Comparison of ENCODE assay signal across 8 cellular contexts in genomic region chr22:41094036-41094435, GRCh38. TPM values are rescaled to one million over a fixed set of nuclear protein-coding genes. Genes with fewer than 3 reads are reported as not detected.
DNase-seq lines count a peak whose midpoint lies in the region; ATAC-seq and TF ChIP-seq lines count a peak whose summit lies in the region.

No MANE protein-coding gene starts in this region.

- peaks cover 16% of the 10 kb centered on the region for H3K4me1 ChIP-seq in iPS-18a (ENCODE audit: control insufficient read depth, low read depth, low read length)

- no peaks in the 10 kb centered on the region for H3K9me3 Mint-ChIP-seq in activated T-helper 17 cell treated with anti-CD3 and anti-CD28 coated beads, Interleukin-2, amount 50 U/mL, for 72 hours
- H3K9me3 Mint-ChIP-seq in stimulated activated memory B cell treated with anti-CD40 and anti-IgM and Interleukin-4, amounts not matched to agents 10 μg/mL and 1 μg/mL and 100 μg/mL, for 72 hours: no peaks in the 10 kb centered on the region

- peak overlapping the region; percentile 97 for H3K4me3 Mint-ChIP-seq in activated T-helper 17 cell treated with anti-CD3 and anti-CD28 coated beads, Interleukin-2, amount 50 U/mL, for 72 hours
- peak overlapping the region; percentile 100 for H3K4me3 Mint-ChIP-seq in stimulated activated memory B cell treated with anti-CD40 and anti-IgM and Interleukin-4, amounts not matched to agents 10 μg/mL and 1 μg/mL and 100 μg/mL, for 72 hours

- H3K27me3 ChIP-seq in iPS-18a (ENCODE audit: control insufficient read depth, insufficient read depth, low read length): no peaks in the 10 kb centered on the region

- no peak for TF ChIP-seq CTCF in LNCaP clone FGC (IDR thresholded peaks at IDR 0.05; ENCODE audit: control insufficient read depth, extremely low read depth, insufficient read depth)

- H3K4me3 ChIP-seq in LNCaP clone FGC (ENCODE audit: low read depth, low read length) (peak overlapping the region; percentile 70), iPS-18a (ENCODE audit: low read length) (peak overlapping the region; percentile 90)

- H3K27ac Mint-ChIP-seq in activated T-helper 17 cell treated with anti-CD3 and anti-CD28 coated beads, Interleukin-2, amount 50 U/mL, for 72 hours: peak overlapping the region; percentile 97
- peak overlapping the region; percentile 98 for H3K27ac Mint-ChIP-seq in stimulated activated memory B cell treated with anti-CD40 and anti-IgM and Interleukin-4, amounts not matched to agents 10 μg/mL and 1 μg/mL and 100 μg/mL, for 72 hours

- no peak for ATAC-seq in activated T-helper 17 cell treated with anti-CD3 and anti-CD28 coated beads, Interleukin-2, amount 50 U/mL, for 72 hours (replicated peaks)
- ATAC-seq in stimulated activated memory B cell treated with anti-CD40 and anti-IgM and Interleukin-4, amounts not matched to agents 10 μg/mL and 1 μg/mL and 100 μg/mL, for 72 hours: no peak
- ATAC-seq in HG02938 (IDR thresholded peaks at IDR 0.05; ENCODE audit: unreplicated experiment): no peak

- DNase-seq in NCI-H2107 treated with DMSO at 0.1 percent for 48 hours (lab: John Stamatoyannopoulos, UW; ENCODE audit: unreplicated experiment) (peak; percentile 3), NCI-H2107 (lab: John Stamatoyannopoulos, UW) (no peak), LNCaP clone FGC (ENCODE audit: low read depth) (no peak)
- DNase-seq in activated effector memory CD4-positive, alpha-beta T cell treated with anti-CD3 and anti-CD28 coated beads, Interleukin-2, amount 50 U/mL, for 16 hours: no peak

- H3K9me3 ChIP-seq in iPS-18a (ENCODE audit: control insufficient read depth, low read depth, low read length): no peaks in the 10 kb centered on the region

- peak overlapping the region; percentile 96 for H3K9ac ChIP-seq in iPS-18a (ENCODE audit: low read length)

- peaks cover 5% of the 10 kb centered on the region for H3K36me3 ChIP-seq in iPS-18a (ENCODE audit: control insufficient read depth, low read depth, low read length)

- H3K4me1 Mint-ChIP-seq in activated T-helper 17 cell treated with anti-CD3 and anti-CD28 coated beads, Interleukin-2, amount 50 U/mL, for 72 hours: peaks cover 33% of the 10 kb centered on the region
- peaks cover 54% of the 10 kb centered on the region for H3K4me1 Mint-ChIP-seq in stimulated activated memory B cell treated with anti-CD40 and anti-IgM and Interleukin-4, amounts not matched to agents 10 μg/mL and 1 μg/mL and 100 μg/mL, for 72 hours

- H3K27me3 Mint-ChIP-seq in activated T-helper 17 cell treated with anti-CD3 and anti-CD28 coated beads, Interleukin-2, amount 50 U/mL, for 72 hours: no peaks in the 10 kb centered on the region
- H3K27me3 Mint-ChIP-seq in stimulated activated memory B cell treated with anti-CD40 and anti-IgM and Interleukin-4, amounts not matched to agents 10 μg/mL and 1 μg/mL and 100 μg/mL, for 72 hours: no peaks in the 10 kb centered on the region

- no peak overlapping the region for H3K27ac ChIP-seq in iPS-18a (ENCODE audit: low read length)

- H3K36me3 Mint-ChIP-seq in activated T-helper 17 cell treated with anti-CD3 and anti-CD28 coated beads, Interleukin-2, amount 50 U/mL, for 72 hours (ENCODE audit: low read depth): peaks cover 63% of the 10 kb centered on the region
- peaks cover 32% of the 10 kb centered on the region for H3K36me3 Mint-ChIP-seq in stimulated activated memory B cell treated with anti-CD40 and anti-IgM and Interleukin-4, amounts not matched to agents 10 μg/mL and 1 μg/mL and 100 μg/mL, for 72 hours

RNA-seq across cellular contexts. Expression of gene EP300, which starts 1.6 kb away (rescaled TPM):
- 10 to 100 TPM; 58.6 to 77.2 TPM for total RNA-seq in activated T-helper 17 cell treated with anti-CD3 and anti-CD28 coated beads, Interleukin-2, amount 50 U/mL, for 72 hours
